15 cellular contexts compared by ENCODE assay signal in the genomic region with DNA sequence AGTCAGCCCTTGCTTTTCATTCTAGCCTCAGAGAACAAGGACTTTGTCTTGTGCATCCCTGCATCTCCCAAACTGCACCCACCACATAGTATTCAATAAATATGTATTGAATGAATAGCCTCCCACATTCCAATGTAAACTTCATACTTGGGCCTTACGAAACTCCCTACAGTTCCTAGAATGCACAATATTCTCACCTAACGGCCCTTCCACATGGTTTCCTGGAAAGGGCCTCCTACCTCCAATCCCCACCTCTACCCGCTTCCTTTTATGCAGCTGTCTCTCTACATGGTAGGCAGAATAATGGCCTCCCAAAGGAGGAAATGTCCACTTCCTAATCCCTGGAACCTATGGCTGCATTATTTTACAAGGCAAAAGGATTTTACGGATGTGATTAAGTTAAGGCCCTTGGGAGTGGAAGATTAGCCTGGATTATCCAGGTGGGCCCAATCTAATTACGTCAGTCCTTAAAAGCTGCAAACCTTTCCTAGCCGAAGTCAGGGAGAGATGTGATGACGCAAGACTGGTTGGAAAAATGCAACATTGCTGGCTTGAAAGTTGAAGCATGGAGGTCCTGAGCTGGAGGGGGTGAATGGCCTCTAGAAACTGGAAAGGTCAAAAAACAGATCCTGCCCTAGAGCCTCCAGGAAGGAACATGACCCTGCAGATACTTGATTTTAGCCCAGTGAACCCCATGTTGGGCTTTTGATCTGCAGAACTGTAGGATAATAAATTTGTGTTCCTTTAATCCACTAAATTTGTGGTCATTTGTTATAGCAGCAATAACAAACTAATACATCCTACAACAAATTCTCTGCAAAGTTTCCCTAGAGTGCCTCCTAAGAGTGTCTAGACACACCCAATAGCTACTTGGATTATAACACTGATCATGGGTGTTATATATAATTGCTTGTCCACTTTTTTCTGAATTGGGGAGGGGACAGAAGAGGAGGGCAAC.
"Had no signal": no experiment of that assay in that cellular context is flagged by ENCODE, and none has a peak within 500 bp of the region (broad histone marks: within the 10 kb centered on the region; RNA-seq: fewer than 3 reads in every experiment).

No MANE protein-coding gene starts in this region.

- H3K27me3 ChIP-seq: ascending aorta, thyroid gland had no signal

- H3K79me2 ChIP-seq: parathyroid adenoma had no signal

- H3K36me3 Mint-ChIP-seq: activated naive CD4-positive, alpha-beta T cell treated with anti-CD3 and anti-CD28 coated beads, Interleukin-2, amount 10 ng/mL, durations not matched to agents 7 days and 5 days had no signal

- H3K27ac Mint-ChIP-seq: activated naive CD4-positive, alpha-beta T cell treated with anti-CD3 and anti-CD28 coated beads, Interleukin-2, amount 10 ng/mL, durations not matched to agents 7 days and 5 days; activated T-helper 2 cell treated with anti-CD3 and anti-CD28 coated beads, Interferon-gamma antibody, Interleukin-2, Interleukin-4, amounts not matched to agents 10 μg/mL and 5 μg/mL and 100 μg/mL, durations not matched to agents 14 hours and 24 hours and 36 hours had no signal

- H3K27ac ChIP-seq: ascending aorta, parathyroid adenoma, thyroid gland had no signal

- DNase-seq: activated CD4-positive, alpha-beta T cell treated with anti-CD3 and anti-CD28 coated beads, Interleukin-2, amount 50 U/mL, for 48 hours; activated CD4-positive, CD25-positive, alpha-beta regulatory T cell treated with anti-CD3 and anti-CD28 coated beads, Interleukin-2, amount 50 U/mL, for 72 hours; activated naive CD4-positive, alpha-beta T cell treated with anti-CD3 and anti-CD28 coated beads, Interleukin-2, amount 10 ng/mL, durations not matched to agents 7 days and 5 days; dermis blood vessel endothelial cell; effector memory CD8-positive, alpha-beta T cell; foreskin melanocyte; head of caudate nucleus; stimulated activated CD4-positive, alpha-beta T cell treated with anti-CD3 and anti-CD28 coated beads, Interleukin-12 subunit alpha, Interleukin-12 subunit beta, amount 100 ng/mL, for 4 hours; stimulated activated CD4-positive, alpha-beta T cell treated with anti-CD3 and anti-CD28 coated beads, Interleukin-2, amount 100 ng/mL, for 24 hours; thyroid gland had no signal

- H3K4me3 Mint-ChIP-seq: activated naive CD4-positive, alpha-beta T cell treated with anti-CD3 and anti-CD28 coated beads, Interleukin-2, amount 10 ng/mL, durations not matched to agents 7 days and 5 days; effector memory CD8-positive, alpha-beta T cell had no signal

- FAIRE-seq: bronchial epithelial cell, urothelium cell line had no signal

- H3K9ac ChIP-seq: parathyroid adenoma had no signal

- ATAC-seq: effector memory CD8-positive, alpha-beta T cell had no signal

- H3K9me3 ChIP-seq: ascending aorta, thyroid gland had no signal

- H2AFZ ChIP-seq: parathyroid adenoma had no signal

- H3K9me3 Mint-ChIP-seq: activated naive CD4-positive, alpha-beta T cell treated with anti-CD3 and anti-CD28 coated beads, Interleukin-2, amount 10 ng/mL, durations not matched to agents 7 days and 5 days; activated T-helper 2 cell treated with anti-CD3 and anti-CD28 coated beads, Interferon-gamma antibody, Interleukin-2, Interleukin-4, amounts not matched to agents 10 μg/mL and 5 μg/mL and 100 μg/mL, durations not matched to agents 14 hours and 24 hours and 36 hours; effector memory CD8-positive, alpha-beta T cell had no signal

- H3K36me3 ChIP-seq: ascending aorta, thyroid gland had no signal

- H3K4me3 ChIP-seq: ascending aorta, thyroid gland had no signal

- H3K27me3 Mint-ChIP-seq: effector memory CD8-positive, alpha-beta T cell had no signal

- H3K4me1 ChIP-seq: parathyroid adenoma had no signal
